ENCODE assay signal across 8 cellular contexts in genomic region chr19:55653651-55654322, GRCh38. TPM values are rescaled to one million over a fixed set of nuclear protein-coding genes. Genes with fewer than 3 reads are reported as not detected.
DNase-seq lines count a peak whose midpoint lies in the region; ATAC-seq and TF ChIP-seq lines count a peak whose summit lies in the region.

No MANE protein-coding gene starts in this region.

- H3K36me3 Mint-ChIP-seq in naive thymus-derived CD8-positive, alpha-beta T cell: peaks cover 0 to 7% (median 3%) of the 10 kb centered on the region in 3 donors
- peaks cover 39 to 56% of the 10 kb centered on the region in 2 donors for H3K36me3 Mint-ChIP-seq in stimulated activated naive B cell treated with anti-CD40 and anti-IgM and Interleukin-4, amounts not matched to agents 10 μg/mL and 1 μg/mL and 100 μg/mL, for 72 hours

- H3K4me1 ChIP-seq in fibroblast of lung (ENCODE audit: control insufficient read depth, extremely low read depth, insufficient read depth, low read length): peaks cover 14% of the 10 kb centered on the region

- peak overlapping the region; percentile 99 for H3K9ac ChIP-seq in fibroblast of lung (ENCODE audit: insufficient read depth, low read length)

- peak; percentile 60 to 70 for ATAC-seq in naive thymus-derived CD8-positive, alpha-beta T cell
- peak; percentile 52 for ATAC-seq in stimulated activated naive B cell treated with anti-CD40 and anti-IgM and Interleukin-4, amounts not matched to agents 10 μg/mL and 1 μg/mL and 100 μg/mL, for 72 hours (replicated peaks)

- DNase-seq in ELR (ENCODE audit: low read depth) (peak; percentile 97), GOT3 (lab: John Stamatoyannopoulos, UW) (peak; percentile 95), LHCN-M2 (ENCODE audit: low read depth) (peak; percentile 98), RKO (ENCODE audit: low spot score) (peak; percentile 98), fibroblast of lung (ENCODE audit: low read depth in 2 of 2) (peak; percentile 97 to 99)
- peak; percentile 98 to 99 for DNase-seq in activated T-helper 1 cell treated with anti-CD3 and anti-CD28 coated beads, Interleukin-2, amount 50 U/mL, for 16 hours (ENCODE audit: low read depth in 1 of 2, low spot score in 1 of 2)
- peak; percentile 99 to 100 (median 100) for DNase-seq in naive thymus-derived CD8-positive, alpha-beta T cell
- peak; percentile 97 for DNase-seq in stimulated activated naive B cell treated with anti-CD40 and anti-IgM and Interleukin-4, amounts not matched to agents 10 μg/mL and 1 μg/mL and 100 μg/mL, for 72 hours

- peaks cover 25 to 56% (median 54%) of the 10 kb centered on the region in 4 donors for H3K4me1 Mint-ChIP-seq in naive thymus-derived CD8-positive, alpha-beta T cell
- H3K4me1 Mint-ChIP-seq in stimulated activated naive B cell treated with anti-CD40 and anti-IgM and Interleukin-4, amounts not matched to agents 10 μg/mL and 1 μg/mL and 100 μg/mL, for 72 hours: peaks cover 44 to 63% of the 10 kb centered on the region in 2 donors

- H2AFZ ChIP-seq in fibroblast of lung (ENCODE audit: low read length): peak overlapping the region; percentile 71

- peak overlapping the region; percentile 73 to 99 (median 90) for H3K4me3 ChIP-seq in fibroblast of lung (replicated peaks in 1 of 4; ENCODE audit: control extremely low read depth in 1 of 4, insufficient read depth in 1 of 4, low read depth in 3 of 4, low read length in 4 of 4)

- no peaks in the 10 kb centered on the region for H4K20me1 ChIP-seq in fibroblast of lung (ENCODE audit: control insufficient read depth, extremely low read depth, insufficient read depth, low read length)

- H3K27me3 Mint-ChIP-seq in naive thymus-derived CD8-positive, alpha-beta T cell: no peaks in the 10 kb centered on the region
- H3K27me3 Mint-ChIP-seq in stimulated activated naive B cell treated with anti-CD40 and anti-IgM and Interleukin-4, amounts not matched to agents 10 μg/mL and 1 μg/mL and 100 μg/mL, for 72 hours: no peaks in the 10 kb centered on the region

- peak overlapping the region; percentile 97 to 100 (median 99) for H3K27ac Mint-ChIP-seq in naive thymus-derived CD8-positive, alpha-beta T cell
- H3K27ac Mint-ChIP-seq in stimulated activated naive B cell treated with anti-CD40 and anti-IgM and Interleukin-4, amounts not matched to agents 10 μg/mL and 1 μg/mL and 100 μg/mL, for 72 hours: peak overlapping the region; percentile 99

- H3K27me3 ChIP-seq in fibroblast of lung (ENCODE audit: control insufficient read depth, insufficient read depth, low read length): no peaks in the 10 kb centered on the region

- TF ChIP-seq CTCF in fibroblast of lung (conservative IDR thresholded peaks at IDR 0.05 in 1 of 2, IDR thresholded peaks at IDR 0.05 in 1 of 2; ENCODE audit: low read depth in 1 of 2, low read length in 2 of 2): peak; percentile 99

- POLR2A ChIA-PET in naive thymus-derived CD8-positive, alpha-beta T cell (lab: Charles Lee): interaction anchor here (0.6 to 3.6 kb wide), 32 partner anchors 8 to 1788 kb away, joined by 3 to 64 read pairs (median 5); partner anchors contain the start of genes CNOT3, FIZ1, ISOC2 and KMT5C

- peak overlapping the region; percentile 100 for H3K27ac ChIP-seq in fibroblast of lung (ENCODE audit: insufficient read depth, low read length)

- peaks cover 11% of the 10 kb centered on the region for H3K36me3 ChIP-seq in fibroblast of lung (ENCODE audit: control insufficient read depth, insufficient read depth, low read length)

- peak overlapping the region; percentile 88 to 99 (median 97) for H3K4me3 Mint-ChIP-seq in naive thymus-derived CD8-positive, alpha-beta T cell
- peak overlapping the region; percentile 90 for H3K4me3 Mint-ChIP-seq in stimulated activated naive B cell treated with anti-CD40 and anti-IgM and Interleukin-4, amounts not matched to agents 10 μg/mL and 1 μg/mL and 100 μg/mL, for 72 hours

- H3K9me3 ChIP-seq in fibroblast of lung (ENCODE audit: control insufficient read depth, insufficient read depth, low read depth, low read length): no peaks in the 10 kb centered on the region

- H3K79me2 ChIP-seq in fibroblast of lung (ENCODE audit: control insufficient read depth, insufficient read depth, low read length): peaks cover 37% of the 10 kb centered on the region

- peak overlapping the region; percentile 62 for H3K4me2 ChIP-seq in fibroblast of lung (ENCODE audit: extremely low read depth, insufficient read depth, low read length)

- no peaks in the 10 kb centered on the region for H3K9me3 Mint-ChIP-seq in naive thymus-derived CD8-positive, alpha-beta T cell
- no peaks in the 10 kb centered on the region for H3K9me3 Mint-ChIP-seq in stimulated activated naive B cell treated with anti-CD40 and anti-IgM and Interleukin-4, amounts not matched to agents 10 μg/mL and 1 μg/mL and 100 μg/mL, for 72 hours

RNA-seq across cellular contexts. Expression of gene U2AF2, which starts 1.0 kb away (rescaled TPM):
- total RNA-seq in LHCN-M2 (2014; rRNA removed) (168 and 174 TPM in 2 replicates), fibroblast of lung (66.8 and 84.1 TPM in 2 replicates)
- polyA plus RNA-seq in LHCN-M2 (2012): 161 TPM
- 53.5 and 93.3 TPM in 2 replicates for polyA plus RNA-seq in fibroblast of lung
- 114 and 197 TPM in 2 replicates for polyA plus RNA-seq in fibroblast of lung (2012)
- 121 and 206 TPM in 2 replicates for polyA minus RNA-seq in fibroblast of lung (ENCODE audit: low replicate concordance)
- total RNA-seq in naive thymus-derived CD8-positive, alpha-beta T cell: 100 to 1,000 TPM; 284 to 289 TPM
- polyA plus RNA-seq in naive thymus-derived CD8-positive, alpha-beta T cell: 10 to 100 TPM in 1 of 3 donors, 1 to 10 TPM in 2; 6.6 to 10.6 (median 8.1) TPM

RNA-seq across cellular contexts. Expression of gene CCDC106, which starts 5.8 kb away (rescaled TPM):
- total RNA-seq in LHCN-M2 (2014; rRNA removed) (14.2 and 15.3 TPM in 2 replicates), fibroblast of lung (8.0 and 10.2 TPM in 2 replicates)
- polyA plus RNA-seq in LHCN-M2 (2012): 15.9 TPM
- 4.5 and 5.9 TPM in 2 replicates for polyA plus RNA-seq in fibroblast of lung
- polyA plus RNA-seq in fibroblast of lung (2012): 8.2 and 16.1 TPM in 2 replicates
- polyA minus RNA-seq in fibroblast of lung (ENCODE audit: low replicate concordance): 7.1 and 9.6 TPM in 2 replicates
- total RNA-seq in naive thymus-derived CD8-positive, alpha-beta T cell: 1 to 10 TPM; 5.3 to 8.3 TPM
- 1 to 10 TPM; 2.6 to 4.4 (median 4.3) TPM for polyA plus RNA-seq in naive thymus-derived CD8-positive, alpha-beta T cell

RNA-seq across cellular contexts. Expression of gene ZNF581, which starts 10.3 kb away (rescaled TPM):
- total RNA-seq in LHCN-M2 (2014; rRNA removed) (11.4 and 15.4 TPM in 2 replicates), fibroblast of lung (33.4 and 40.1 TPM in 2 replicates)
- 21.0 TPM for polyA plus RNA-seq in LHCN-M2 (2012)
- 9.0 and 9.2 TPM in 2 replicates for polyA plus RNA-seq in fibroblast of lung
- 17.5 and 21.5 TPM in 2 replicates for polyA plus RNA-seq in fibroblast of lung (2012)
- 22.9 and 26.9 TPM in 2 replicates for polyA minus RNA-seq in fibroblast of lung (ENCODE audit: low replicate concordance)
- total RNA-seq in naive thymus-derived CD8-positive, alpha-beta T cell: 10 to 100 TPM; 33.8 to 36.3 TPM
- 10 to 100 TPM; 21.2 to 35.9 (median 34.9) TPM for polyA plus RNA-seq in naive thymus-derived CD8-positive, alpha-beta T cell

RNA-seq across cellular contexts. Expression of gene ZNF580, which starts 13.0 kb away (rescaled TPM):
- total RNA-seq in LHCN-M2 (2014; rRNA removed) (8.7 and 15.3 TPM in 2 replicates), fibroblast of lung (3.3 and 4.1 TPM in 2 replicates)
- 62.5 TPM for polyA plus RNA-seq in LHCN-M2 (2012)
- polyA plus RNA-seq in fibroblast of lung: 7.2 and 10.9 TPM in 2 replicates
- 43.9 and 54.1 TPM in 2 replicates for polyA plus RNA-seq in fibroblast of lung (2012)
- polyA minus RNA-seq in fibroblast of lung (ENCODE audit: low replicate concordance): 59.2 and 75.6 TPM in 2 replicates
- total RNA-seq in naive thymus-derived CD8-positive, alpha-beta T cell: 100 to 1,000 TPM; 110 to 111 TPM
- polyA plus RNA-seq in naive thymus-derived CD8-positive, alpha-beta T cell: 10 to 100 TPM; 15.3 to 21.7 (median 20.3) TPM

RNA-seq across cellular contexts. Expression of gene EPN1, which starts 21.2 kb away (rescaled TPM):
- 126 and 145 TPM in 2 replicates for total RNA-seq in LHCN-M2 (2014; rRNA removed)
- 144 TPM for polyA plus RNA-seq in LHCN-M2 (2012)
- 16.2 and 47.1 TPM in 2 replicates for total RNA-seq in fibroblast of lung
- 48.6 and 81.8 TPM in 2 replicates for polyA plus RNA-seq in fibroblast of lung
- 112 and 185 TPM in 2 replicates for polyA plus RNA-seq in fibroblast of lung (2012)
- polyA minus RNA-seq in fibroblast of lung (ENCODE audit: low replicate concordance): 66.8 and 76.3 TPM in 2 replicates
- total RNA-seq in naive thymus-derived CD8-positive, alpha-beta T cell: 10 to 100 TPM; 49.5 to 52.2 TPM
- 10 to 100 TPM in 1 of 3 donors, 1 to 10 TPM in 2; 5.5 to 15.8 (median 7.5) TPM for polyA plus RNA-seq in naive thymus-derived CD8-positive, alpha-beta T cell

Comparison
In these comparisons a context has a peak if more than half of its experiments do, and no peak if none do; other contexts are left out.
1. Peak in every context shown above with its lines: DNase-seq, ATAC-seq, H3K4me3 ChIP-seq and H3K27ac ChIP-seq.